3 cellular contexts compared by ENCODE assay signal in genomic region chr4:2767705-2768074, GRCh38.
TF ChIP-seq lines count a peak whose summit lies in the region.

No MANE protein-coding gene starts in this region.

TF ChIP-seq in SK-N-SH, 30 proteins besides CTCF, POLR2A, EP300 and RAD21:
- TF ChIP-seq RCOR1 (IDR thresholded peaks at IDR 0.05; ENCODE audit: low read length) (no peak), USF2 (IDR thresholded peaks at IDR 0.05; ENCODE audit: borderline replicate concordance, low read depth, low read length) (no peak), TEAD4 (IDR thresholded peaks at IDR 0.05; ENCODE audit: borderline replicate concordance, insufficient read depth) (no peak)

TF ChIP-seq in SK-N-SH treated with all-trans-retinoic acid at 6 μM for 48 hours, 23 proteins besides CTCF, POLR2A, EP300 and RAD21:
- TF ChIP-seq BACH2 (CRISPR knock-in tag; IDR thresholded peaks at IDR 0.05; ENCODE audit: borderline replicate concordance) (no peak), ESRRG (CRISPR knock-in tag; IDR thresholded peaks at IDR 0.05) (no peak), RARB (CRISPR knock-in tag; IDR thresholded peaks at IDR 0.05) (no peak), TOX (CRISPR knock-in tag; IDR thresholded peaks at IDR 0.05; ENCODE audit: borderline replicate concordance) (no peak), TCF4 (CRISPR knock-in tag; IDR thresholded peaks at IDR 0.05; ENCODE audit: borderline replicate concordance) (no peak), ZNF8 (CRISPR knock-in tag; IDR thresholded peaks at IDR 0.05) (no peak), ARNTL (CRISPR knock-in tag; IDR thresholded peaks at IDR 0.05; ENCODE audit: borderline replicate concordance, low read depth) (no peak), ZFP3 (CRISPR knock-in tag; IDR thresholded peaks at IDR 0.05) (no peak), GLIS3 (CRISPR knock-in tag; IDR thresholded peaks at IDR 0.05) (no peak), ZNF565 (CRISPR knock-in tag; conservative IDR thresholded peaks at IDR 0.05; ENCODE audit: low read depth) (no peak), ISL1 (CRISPR knock-in tag; IDR thresholded peaks at IDR 0.05) (no peak), POU6F1 (CRISPR knock-in tag; IDR thresholded peaks at IDR 0.05; ENCODE audit: borderline replicate concordance, low read depth) (no peak), CREB5 (CRISPR knock-in tag; IDR thresholded peaks at IDR 0.05; ENCODE audit: low read depth) (no peak), PATZ1 (CRISPR knock-in tag; IDR thresholded peaks at IDR 0.05; ENCODE audit: borderline replicate concordance) (no peak), ZNF70 (CRISPR knock-in tag; IDR thresholded peaks at IDR 0.05) (no peak), CSDC2 (CRISPR knock-in tag; IDR thresholded peaks at IDR 0.05) (no peak), SNAI2 (CRISPR knock-in tag; IDR thresholded peaks at IDR 0.05) (no peak), ZFP30 (CRISPR knock-in tag; IDR thresholded peaks at IDR 0.05) (no peak), PPARA (CRISPR knock-in tag; IDR thresholded peaks at IDR 0.05; ENCODE audit: borderline replicate concordance) (no peak), CSRNP3 (CRISPR knock-in tag; IDR thresholded peaks at IDR 0.05) (no peak)

TF ChIP-seq in K562, 482 proteins besides CTCF, POLR2A, EP300 and RAD21:
- TF ChIP-seq CBX3 (IDR thresholded peaks at IDR 0.05; ENCODE audit: borderline replicate concordance in 1 of 2, low read length in 2 of 2), result no peak
- TF ChIP-seq RFX7 (CRISPR knock-in tag; IDR thresholded peaks at IDR 0.05), result no peak
- no peak for TF ChIP-seq ZNF780A (CRISPR knock-in tag; IDR thresholded peaks at IDR 0.05)
- no peak for TF ChIP-seq NCOA2 (IDR thresholded peaks at IDR 0.05; ENCODE audit: partially characterized antibody in 2 of 2)
- no peak for TF ChIP-seq ZNF696 (CRISPR knock-in tag; conservative IDR thresholded peaks at IDR 0.05)
- TF ChIP-seq ELF2 (CRISPR knock-in tag; IDR thresholded peaks at IDR 0.05), result no peak
- no peak for TF ChIP-seq SMC3 (conservative IDR thresholded peaks at IDR 0.05; ENCODE audit: insufficient read depth, low read depth, low read length)
- TF ChIP-seq CHD4 (IDR thresholded peaks at IDR 0.05; ENCODE audit: insufficient read depth, insufficient replicate concordance, low read depth, low read length, poor library complexity, severe bottlenecking), result no peak
- TF ChIP-seq ZSCAN29 (IDR thresholded peaks at IDR 0.05), result no peak
- TF ChIP-seq PURB (CRISPR knock-in tag; IDR thresholded peaks at IDR 0.05; ENCODE audit: low read depth), result no peak
TF ChIP-seq in K562: peak in this region for 0.
